In the genomic region with DNA sequence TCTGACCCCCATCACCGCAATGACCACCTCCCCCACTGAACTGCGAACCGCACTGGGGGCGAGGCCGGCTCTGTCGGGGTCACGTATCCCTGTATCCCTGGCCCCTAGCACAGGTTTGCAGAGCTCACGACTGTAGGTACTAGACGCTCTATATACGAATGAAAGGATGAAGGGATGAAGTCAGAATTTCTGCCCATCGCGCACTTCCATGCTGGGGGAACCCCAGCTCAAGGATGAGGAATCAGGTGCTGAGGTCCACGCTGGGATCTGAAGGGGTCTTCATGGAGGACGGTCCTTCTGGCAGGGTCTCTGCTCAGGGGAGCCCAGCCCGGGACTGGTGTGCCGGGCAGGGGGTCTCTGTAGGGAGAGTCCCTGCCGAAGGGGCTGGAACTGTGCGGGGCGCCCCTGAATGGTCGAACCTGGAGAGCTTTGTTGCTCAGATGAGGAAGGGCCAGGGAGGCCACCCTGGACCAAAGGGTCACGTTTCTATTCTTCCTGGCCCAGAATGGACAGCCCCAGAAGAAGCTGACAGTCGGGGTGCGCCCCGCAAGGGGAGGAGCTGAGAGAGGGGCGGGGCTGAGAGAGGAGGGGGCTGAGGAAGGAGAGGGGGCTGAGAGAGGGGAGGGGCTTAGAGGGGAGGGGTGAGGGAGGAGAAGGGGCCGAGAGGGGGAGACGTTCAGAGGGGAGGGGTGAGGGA, we compare ENCODE assay signal across 8 cellular contexts. TPM values are rescaled to one million over a fixed set of nuclear protein-coding genes. Genes with fewer than 3 reads are reported as not detected.
DNase-seq lines count a peak whose midpoint lies in the region; ATAC-seq, FAIRE-seq and TF ChIP-seq lines count a peak whose summit lies in the region.

No MANE protein-coding gene starts in this region.

- intact Hi-C loops in activated B cell treated with CpG ODN at 0.5 μM for 24 hours (cut with micrococcal nuclease) (no loop called here), right lobe of liver (cut with DNase I) (no loop called here)

- no peaks in the 10 kb centered on the region for H3K9me3 ChIP-seq in BLaER1 treated with 17β-estradiol and CSF1 and Interleukin-3, amounts not matched to agents 10 nM and 100 nM (replicated peaks in 1 of 11)
- H3K9me3 ChIP-seq in right lobe of liver: no peaks in the 10 kb centered on the region

- POLR2A ChIA-PET in activated B cell treated with CpG ODN at 0.5 μM for 24 hours (lab: Charles Lee): interaction anchor here (0.7 kb wide), 1 partner anchor 808 kb away, joined by 15 read pairs; no protein-coding TSS in a partner anchor

- H3K27ac ChIP-seq in BLaER1 treated with 17β-estradiol and CSF1 and Interleukin-3, amounts not matched to agents 10 nM and 100 nM: no peak overlapping the region
- H3K27ac ChIP-seq in right lobe of liver: no peak overlapping the region

- H4K20me1 ChIP-seq in BLaER1 treated with 17β-estradiol and CSF1 and Interleukin-3, amounts not matched to agents 10 nM and 100 nM: no peaks in the 10 kb centered on the region

- TF ChIP-seq POLR2A in right lobe of liver (IDR thresholded peaks at IDR 0.05): no peak

- peak overlapping the region in 2 of 11 experiments; percentile 18 to 23; a peak in 1 of 22 replicates for H3K9ac ChIP-seq in BLaER1 treated with 17β-estradiol and CSF1 and Interleukin-3, amounts not matched to agents 10 nM and 100 nM

- no peaks in the 10 kb centered on the region for H3K36me3 ChIP-seq in BLaER1 treated with 17β-estradiol and CSF1 and Interleukin-3, amounts not matched to agents 10 nM and 100 nM
- H3K36me3 ChIP-seq in right lobe of liver: no peaks in the 10 kb centered on the region

- H3K4me3 ChIP-seq in BLaER1 treated with 17β-estradiol and CSF1 and Interleukin-3, amounts not matched to agents 10 nM and 100 nM: peak overlapping the region in 6 of 10 experiments; percentile 20 to 61 (median 39); a peak in 7 of 20 replicates
- no peak overlapping the region for H3K4me3 ChIP-seq in right lobe of liver

- H3K27ac Mint-ChIP-seq in activated B cell treated with CpG ODN at 0.5 μM for 24 hours: no peak overlapping the region

- no peaks in the 10 kb centered on the region for H3K9me3 Mint-ChIP-seq in activated B cell treated with CpG ODN at 0.5 μM for 24 hours

- ATAC-seq in activated B cell treated with CpG ODN at 0.5 μM for 24 hours (ENCODE audit: low read depth): no peak
- ATAC-seq in right lobe of liver: peak in 3 of 4 donors; percentile 25 to 36 (median 28)

- H3K27me3 Mint-ChIP-seq in activated B cell treated with CpG ODN at 0.5 μM for 24 hours: peaks cover 27% of the 10 kb centered on the region

- peaks cover 5 to 39% (median 21%) of the 10 kb centered on the region in 10 experiments; a peak in 17 of 20 replicates for H3K4me1 ChIP-seq in BLaER1 treated with 17β-estradiol and CSF1 and Interleukin-3, amounts not matched to agents 10 nM and 100 nM
- H3K4me1 ChIP-seq in right lobe of liver: peaks cover 0 to 3% (median 0%) of the 10 kb centered on the region in 4 donors

- 9% methylated on average over 11 of the region's 27 CpGs for WGBS in right lobe of liver (ENCODE audit: insufficient coverage, low coverage, low lambda C conversion rate, missing lambda C conversion rate)

- peak overlapping the region; percentile 38 for H3K4me3 Mint-ChIP-seq in activated B cell treated with CpG ODN at 0.5 μM for 24 hours

- CTCF ChIA-PET in activated B cell treated with CpG ODN at 0.5 μM for 24 hours (lab: Charles Lee): no interaction called here

- peaks cover 14% of the 10 kb centered on the region for H3K4me1 Mint-ChIP-seq in activated B cell treated with CpG ODN at 0.5 μM for 24 hours

- TF ChIP-seq CTCF in activated B cell treated with CpG ODN at 0.5 μM for 24 hours (IDR thresholded peaks at IDR 0.05): no peak
- TF ChIP-seq CTCF in right lobe of liver (IDR thresholded peaks at IDR 0.05): no peak

- H3K4me2 ChIP-seq in BLaER1 treated with 17β-estradiol and CSF1 and Interleukin-3, amounts not matched to agents 10 nM and 100 nM: peak overlapping the region; percentile 49 to 84 (median 74); a peak in 20 of 22 replicates

- H3K36me3 Mint-ChIP-seq in activated B cell treated with CpG ODN at 0.5 μM for 24 hours (ENCODE audit: low read depth): no peaks in the 10 kb centered on the region

- FAIRE-seq in GM19239 (lab: Jason Lieb, UNC): peak; percentile 23

- DNase-seq in GM19239 (ENCODE audit: insufficient read length, low spot score): no peak
- DNase-seq in activated B cell treated with CpG ODN at 0.5 μM for 24 hours: no peak
- DNase-seq in right lobe of liver: peak in 1 of 3 donors; percentile 54
- no peak for DNase-seq in A172 (ENCODE audit: low spot score)
- DNase-seq in NCI-H2081 treated with DMSO at 0.1 percent for 48 hours (lab: John Stamatoyannopoulos, UW): no peak
- no peak for DNase-seq in inferior parietal cortex (ENCODE audit: extremely low spot score)
- no peak for DNase-seq in central memory CD4-positive, alpha-beta T cell

- no peaks in the 10 kb centered on the region for H3K27me3 ChIP-seq in BLaER1 treated with 17β-estradiol and CSF1 and Interleukin-3, amounts not matched to agents 10 nM and 100 nM
- H3K27me3 ChIP-seq in right lobe of liver: no peaks in the 10 kb centered on the region

RNA-seq across cellular contexts. Expression of a gene that starts 37.9 kb away (rescaled TPM):
- total RNA-seq in activated B cell treated with CpG ODN at 0.5 μM for 24 hours (0.11 and 0.37 TPM in 2 replicates), right lobe of liver (1 to 10 TPM; 1.0 to 6.5 (median 2.3) TPM)
- total RNA-seq in A172 (2014; rRNA removed; shearing (Covaris generic)): 29.2 and 34.1 TPM in 2 replicates

RNA-seq across cellular contexts. Expression of a gene that starts 41.9 kb away (rescaled TPM):
- total RNA-seq in activated B cell treated with CpG ODN at 0.5 μM for 24 hours (13.2 and 15.5 TPM in 2 replicates), right lobe of liver (10 to 100 TPM; 16.6 to 26.4 (median 22.8) TPM)
- total RNA-seq in A172 (2014; rRNA removed; shearing (Covaris generic)): 7.5 and 9.5 TPM in 2 replicates

RNA-seq across cellular contexts. Expression of a gene that starts 57.6 kb away (rescaled TPM):
- 0.42 and 2.0 TPM in 2 replicates for total RNA-seq in activated B cell treated with CpG ODN at 0.5 μM for 24 hours
- 1,000 to 10,000 TPM in 2 of 6 experiments, 100 to 1,000 TPM in 4; 331 to 1,334 (median 524) TPM for total RNA-seq in right lobe of liver
- total RNA-seq in A172 (2014; rRNA removed; shearing (Covaris generic)): 0.09 and 0.10 TPM in 2 replicates

Comparison
In these comparisons a context has a peak if more than half of its experiments do, and no peak if none do; other contexts are left out.
1. H3K4me3 ChIP-seq: peak in BLaER1 treated with 17β-estradiol and CSF1 and Interleukin-3, amounts not matched to agents 10 nM and 100 nM (6 of 10); none in right lobe of liver (0 of 3).
2. RNA of a gene that starts 57.6 kb away (total RNA-seq): 331 to 1,334 TPM in right lobe of liver; 0.42 to 2.0 TPM in activated B cell treated with CpG ODN at 0.5 μM for 24 hours and 0.09 to 0.10 TPM in A172; every median in the first group is over 100 times any median in the second.